ENCODE assay signal across 19 cellular contexts in genomic region chr15:69664572-69665326, GRCh38.
DNase-seq lines count a peak whose midpoint lies in the region; ATAC-seq, FAIRE-seq and TF ChIP-seq lines count a peak whose summit lies in the region.
"Had no signal": no experiment of that assay in that cellular context is flagged by ENCODE, and none has a peak within 500 bp of the region (broad histone marks: within the 10 kb centered on the region; RNA-seq: fewer than 3 reads in every experiment).

No MANE protein-coding gene starts in this region.

- H3K4me1 Mint-ChIP-seq in activated naive CD8-positive, alpha-beta T cell treated with anti-CD3 and anti-CD28 coated beads for 36 hours: peaks cover 33% of the 10 kb centered on the region
- peaks cover 43% of the 10 kb centered on the region for H3K4me1 Mint-ChIP-seq in activated naive CD8-positive, alpha-beta T cell treated with anti-CD3 and anti-CD28 coated beads, Interleukin-2, amount 50 U/mL, for 24 hours
- peaks cover 34 to 46% of the 10 kb centered on the region in 2 donors for H3K4me1 Mint-ChIP-seq in stimulated activated naive B cell treated with anti-CD40 and anti-IgM and Interleukin-4, amounts not matched to agents 10 μg/mL and 1 μg/mL and 100 μg/mL, for 72 hours
- peaks cover 28% of the 10 kb centered on the region for H3K4me1 Mint-ChIP-seq in activated T-cell treated with anti-CD3 and anti-CD28 coated beads, Interleukin-2, amount 50 U/mL, for 4 hours (ENCODE audit: low read depth)

- no peak overlapping the region for H3K4me3 ChIP-seq in RWPE2 (ENCODE audit: severe bottlenecking)
- H3K4me3 ChIP-seq: body of pancreas, HAP-1, hepatocyte, lower lobe of right lung, MG63, prostate gland, uterus had no signal

- no peak for TF ChIP-seq POLR2A in H54 (IDR thresholded peaks at IDR 0.05; ENCODE audit: low read depth, low read length)

- TF ChIP-seq CTCF in RWPE2 (IDR thresholded peaks at IDR 0.05; ENCODE audit: poor library complexity, severe bottlenecking): no peak

- H3K9me3 Mint-ChIP-seq in activated naive CD8-positive, alpha-beta T cell treated with anti-CD3 and anti-CD28 coated beads for 36 hours: no peaks in the 10 kb centered on the region
- H3K9me3 Mint-ChIP-seq in activated naive CD8-positive, alpha-beta T cell treated with anti-CD3 and anti-CD28 coated beads, Interleukin-2, amount 50 U/mL, for 24 hours: no peaks in the 10 kb centered on the region
- no peaks in the 10 kb centered on the region for H3K9me3 Mint-ChIP-seq in stimulated activated naive B cell treated with anti-CD40 and anti-IgM and Interleukin-4, amounts not matched to agents 10 μg/mL and 1 μg/mL and 100 μg/mL, for 72 hours
- no peaks in the 10 kb centered on the region for H3K9me3 Mint-ChIP-seq in activated T-cell treated with anti-CD3 and anti-CD28 coated beads, Interleukin-2, amount 50 U/mL, for 4 hours

- FAIRE-seq in H54 (lab: Jason Lieb, UNC): no peak

- H3K4me3 Mint-ChIP-seq in activated naive CD8-positive, alpha-beta T cell treated with anti-CD3 and anti-CD28 coated beads for 36 hours: no peak overlapping the region
- no peak overlapping the region for H3K4me3 Mint-ChIP-seq in activated naive CD8-positive, alpha-beta T cell treated with anti-CD3 and anti-CD28 coated beads, Interleukin-2, amount 50 U/mL, for 24 hours
- H3K4me3 Mint-ChIP-seq in stimulated activated naive B cell treated with anti-CD40 and anti-IgM and Interleukin-4, amounts not matched to agents 10 μg/mL and 1 μg/mL and 100 μg/mL, for 72 hours: no peak overlapping the region
- H3K4me3 Mint-ChIP-seq in activated T-cell treated with anti-CD3 and anti-CD28 coated beads, Interleukin-2, amount 50 U/mL, for 4 hours: no peak overlapping the region

- peak overlapping the region; percentile 7 for H3K27ac Mint-ChIP-seq in activated naive CD8-positive, alpha-beta T cell treated with anti-CD3 and anti-CD28 coated beads for 36 hours
- no peak overlapping the region for H3K27ac Mint-ChIP-seq in activated naive CD8-positive, alpha-beta T cell treated with anti-CD3 and anti-CD28 coated beads, Interleukin-2, amount 50 U/mL, for 24 hours
- no peak overlapping the region for H3K27ac Mint-ChIP-seq in stimulated activated naive B cell treated with anti-CD40 and anti-IgM and Interleukin-4, amounts not matched to agents 10 μg/mL and 1 μg/mL and 100 μg/mL, for 72 hours

- H3K36me3 Mint-ChIP-seq in activated naive CD8-positive, alpha-beta T cell treated with anti-CD3 and anti-CD28 coated beads for 36 hours: no peaks in the 10 kb centered on the region
- no peaks in the 10 kb centered on the region for H3K36me3 Mint-ChIP-seq in activated naive CD8-positive, alpha-beta T cell treated with anti-CD3 and anti-CD28 coated beads, Interleukin-2, amount 50 U/mL, for 24 hours (ENCODE audit: low read depth)
- H3K36me3 Mint-ChIP-seq in stimulated activated naive B cell treated with anti-CD40 and anti-IgM and Interleukin-4, amounts not matched to agents 10 μg/mL and 1 μg/mL and 100 μg/mL, for 72 hours: no peaks in the 10 kb centered on the region
- H3K36me3 Mint-ChIP-seq in activated T-cell treated with anti-CD3 and anti-CD28 coated beads, Interleukin-2, amount 50 U/mL, for 4 hours (ENCODE audit: insufficient read depth): no peaks in the 10 kb centered on the region

- H3K27me3 Mint-ChIP-seq in activated naive CD8-positive, alpha-beta T cell treated with anti-CD3 and anti-CD28 coated beads for 36 hours: peaks cover 2% of the 10 kb centered on the region
- H3K27me3 Mint-ChIP-seq in activated naive CD8-positive, alpha-beta T cell treated with anti-CD3 and anti-CD28 coated beads, Interleukin-2, amount 50 U/mL, for 24 hours: peaks cover 2% of the 10 kb centered on the region
- H3K27me3 Mint-ChIP-seq in stimulated activated naive B cell treated with anti-CD40 and anti-IgM and Interleukin-4, amounts not matched to agents 10 μg/mL and 1 μg/mL and 100 μg/mL, for 72 hours: peaks cover 0 to 12% of the 10 kb centered on the region in 2 donors
- H3K27me3 Mint-ChIP-seq in activated T-cell treated with anti-CD3 and anti-CD28 coated beads, Interleukin-2, amount 50 U/mL, for 4 hours (ENCODE audit: low read depth): no peaks in the 10 kb centered on the region

- H3K9me3 ChIP-seq in RWPE2 (ENCODE audit: severe bottlenecking): no peaks in the 10 kb centered on the region
- H3K9me3 ChIP-seq: body of pancreas, HAP-1, lower lobe of right lung, MG63, prostate gland, uterus had no signal

- ATAC-seq in activated naive CD8-positive, alpha-beta T cell treated with anti-CD3 and anti-CD28 coated beads, Interleukin-2, amount 50 U/mL, for 24 hours: no peak
- ATAC-seq in RWPE2 (ENCODE audit: low read depth) (no peak), HG03442 (IDR thresholded peaks at IDR 0.05; ENCODE audit: unreplicated experiment) (no peak)
- ATAC-seq in stimulated activated naive B cell treated with anti-CD40 and anti-IgM and Interleukin-4, amounts not matched to agents 10 μg/mL and 1 μg/mL and 100 μg/mL, for 72 hours (replicated peaks): no peak
- no peak for ATAC-seq in activated T-cell treated with anti-CD3 and anti-CD28 coated beads, Interleukin-2, amount 50 U/mL, for 4 hours
- ATAC-seq: body of pancreas, lower lobe of right lung had no signal

- DNase-seq in activated naive CD8-positive, alpha-beta T cell treated with anti-CD3 and anti-CD28 coated beads for 36 hours: no peak
- no peak for DNase-seq in activated naive CD8-positive, alpha-beta T cell treated with anti-CD3 and anti-CD28 coated beads, Interleukin-2, amount 50 U/mL, for 24 hours
- DNase-seq in RWPE2 (ENCODE audit: low spot score) (peak; percentile 14), islet precursor cell (peak; percentile 37), H54 (ENCODE audit: insufficient read length, low spot score) (no peak)
- no peak for DNase-seq in stimulated activated naive B cell treated with anti-CD40 and anti-IgM and Interleukin-4, amounts not matched to agents 10 μg/mL and 1 μg/mL and 100 μg/mL, for 72 hours
- DNase-seq in activated T-cell treated with anti-CD3 and anti-CD28 coated beads, Interleukin-2, amount 50 U/mL, for 4 hours: no peak
- DNase-seq: activated CD4-positive, CD25-positive, alpha-beta regulatory T cell treated with anti-CD3 and anti-CD28 coated beads, Interleukin-2, amount 50 U/mL, for 72 hours; body of pancreas; DMS79; lower lobe of right lung; MG63; stimulated activated CD4-positive, alpha-beta T cell treated with anti-CD3 and anti-CD28 coated beads, Interleukin-2, amount 100 ng/mL, for 24 hours; SW 1271; uterus had no signal

- no peak overlapping the region for H3K27ac ChIP-seq in RWPE2 (ENCODE audit: poor library complexity, severe bottlenecking)
- H3K27ac ChIP-seq: body of pancreas, hepatocyte, lower lobe of right lung, prostate gland, uterus had no signal

- no peaks in the 10 kb centered on the region for H3K36me3 ChIP-seq in RWPE2 (ENCODE audit: low read depth)
- H3K36me3 ChIP-seq: HAP-1, lower lobe of right lung, MG63, prostate gland, uterus had no signal

- H3K4me1 ChIP-seq in RWPE2 (ENCODE audit: insufficient read depth, poor library complexity, severe bottlenecking): no peaks in the 10 kb centered on the region
- H3K4me1 ChIP-seq: body of pancreas, HAP-1, prostate gland had no signal

- H3K27me3 ChIP-seq in RWPE2 (ENCODE audit: insufficient read depth, poor library complexity, severe bottlenecking): no peaks in the 10 kb centered on the region
- H3K27me3 ChIP-seq: body of pancreas, MG63, uterus had no signal

Comparison
In these comparisons a context has a peak if more than half of its experiments do, and no peak if none do; other contexts are left out.
1. DNase-seq: peak in RWPE2 (single experiment) and islet precursor cell (single experiment); none in activated naive CD8-positive, alpha-beta T cell treated with anti-CD3 and anti-CD28 coated beads for 36 hours (single experiment), activated naive CD8-positive, alpha-beta T cell treated with anti-CD3 and anti-CD28 coated beads, Interleukin-2, amount 50 U/mL, for 24 hours (single experiment), stimulated activated naive B cell treated with anti-CD40 and anti-IgM and Interleukin-4, amounts not matched to agents 10 μg/mL and 1 μg/mL and 100 μg/mL, for 72 hours (single experiment), activated T-cell treated with anti-CD3 and anti-CD28 coated beads, Interleukin-2, amount 50 U/mL, for 4 hours (single experiment) and H54 (single experiment).